In the genomic region with DNA sequence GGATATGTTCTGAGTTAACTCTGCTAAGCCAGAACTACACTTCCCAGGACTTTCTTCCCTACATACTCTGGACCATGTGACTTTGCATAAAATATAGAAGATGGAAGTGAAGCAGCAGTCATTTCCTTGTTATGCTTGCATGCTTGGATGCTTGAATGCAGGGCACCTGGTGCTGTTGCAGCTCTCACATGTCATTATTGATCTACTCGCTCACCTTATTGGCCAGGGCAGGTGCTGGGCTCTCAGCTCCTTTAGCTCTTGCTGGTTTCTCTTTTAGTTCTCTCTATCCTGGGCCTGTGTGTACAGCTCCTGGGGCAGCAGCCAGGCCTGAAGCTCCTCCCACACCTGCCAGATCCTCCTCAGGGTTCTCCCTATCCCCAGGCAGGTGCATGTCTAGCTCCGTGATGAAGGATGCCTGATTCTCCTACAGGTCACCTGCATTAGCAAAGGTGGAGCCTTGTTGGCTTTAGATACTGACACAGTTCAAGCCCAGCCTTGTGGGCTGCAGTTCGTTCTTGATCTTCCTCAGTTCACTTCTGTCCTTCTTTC, we compare ENCODE assay signal across 1 cellular context.
TF ChIP-seq lines count a peak whose summit lies in the region.

No MANE protein-coding gene starts in this region.

TF ChIP-seq in HepG2, 621 proteins besides CTCF, POLR2A, EP300 and RAD21:
- no peak for TF ChIP-seq STAG1 (CRISPR knock-in tag; IDR thresholded peaks at IDR 0.05)
- no peak for TF ChIP-seq ZNF33A (CRISPR knock-in tag; IDR thresholded peaks at IDR 0.05; ENCODE audit: borderline replicate concordance)
- TF ChIP-seq CHD2 (IDR thresholded peaks at IDR 0.05; ENCODE audit: low read depth, low read length), result no peak
- TF ChIP-seq ZNF678 (CRISPR knock-in tag; IDR thresholded peaks at IDR 0.05), result no peak
- no peak for TF ChIP-seq ARNT (IDR thresholded peaks at IDR 0.05)
- TF ChIP-seq, protein P1, sequence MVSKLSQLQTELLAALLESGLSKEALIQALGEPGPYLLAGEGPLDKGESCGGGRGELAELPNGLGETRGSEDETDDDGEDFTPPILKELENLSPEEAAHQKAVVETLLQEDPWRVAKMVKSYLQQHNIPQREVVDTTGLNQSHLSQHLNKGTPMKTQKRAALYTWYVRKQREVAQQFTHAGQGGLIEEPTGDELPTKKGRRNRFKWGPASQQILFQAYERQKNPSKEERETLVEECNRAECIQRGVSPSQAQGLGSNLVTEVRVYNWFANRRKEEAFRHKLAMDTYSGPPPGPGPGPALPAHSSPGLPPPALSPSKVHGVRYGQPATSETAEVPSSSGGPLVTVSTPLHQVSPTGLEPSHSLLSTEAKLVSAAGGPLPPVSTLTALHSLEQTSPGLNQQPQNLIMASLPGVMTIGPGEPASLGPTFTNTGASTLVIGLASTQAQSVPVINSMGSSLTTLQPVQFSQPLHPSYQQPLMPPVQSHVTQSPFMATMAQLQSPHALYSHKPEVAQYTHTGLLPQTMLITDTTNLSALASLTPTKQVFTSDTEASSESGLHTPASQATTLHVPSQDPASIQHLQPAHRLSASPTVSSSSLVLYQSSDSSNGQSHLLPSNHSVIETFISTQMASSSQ (IDR thresholded peaks at IDR 0.05; ENCODE audit: low read depth), result no peak
- TF ChIP-seq, protein P1 (CRISPR knock-in tag; IDR thresholded peaks at IDR 0.05; ENCODE audit: borderline replicate concordance), result no peak
- TF ChIP-seq ZNF224 (CRISPR knock-in tag; IDR thresholded peaks at IDR 0.05), result no peak
- TF ChIP-seq TOPORS (CRISPR knock-in tag; IDR thresholded peaks at IDR 0.05), result no peak
- TF ChIP-seq, protein P2, sequence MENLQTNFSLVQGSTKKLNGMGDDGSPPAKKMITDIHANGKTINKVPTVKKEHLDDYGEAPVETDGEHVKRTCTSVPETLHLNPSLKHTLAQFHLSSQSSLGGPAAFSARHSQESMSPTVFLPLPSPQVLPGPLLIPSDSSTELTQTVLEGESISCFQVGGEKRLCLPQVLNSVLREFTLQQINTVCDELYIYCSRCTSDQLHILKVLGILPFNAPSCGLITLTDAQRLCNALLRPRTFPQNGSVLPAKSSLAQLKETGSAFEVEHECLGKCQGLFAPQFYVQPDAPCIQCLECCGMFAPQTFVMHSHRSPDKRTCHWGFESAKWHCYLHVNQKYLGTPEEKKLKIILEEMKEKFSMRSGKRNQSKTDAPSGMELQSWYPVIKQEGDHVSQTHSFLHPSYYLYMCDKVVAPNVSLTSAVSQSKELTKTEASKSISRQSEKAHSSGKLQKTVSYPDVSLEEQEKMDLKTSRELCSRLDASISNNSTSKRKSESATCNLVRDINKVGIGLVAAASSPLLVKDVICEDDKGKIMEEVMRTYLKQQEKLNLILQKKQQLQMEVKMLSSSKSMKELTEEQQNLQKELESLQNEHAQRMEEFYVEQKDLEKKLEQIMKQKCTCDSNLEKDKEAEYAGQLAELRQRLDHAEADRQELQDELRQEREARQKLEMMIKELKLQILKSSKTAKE (CRISPR knock-in tag; IDR thresholded peaks at IDR 0.05; ENCODE audit: borderline replicate concordance), result no peak
- no peak for TF ChIP-seq RBM39 (IDR thresholded peaks at IDR 0.05; ENCODE audit: low read depth, low read length, poor library complexity, severe bottlenecking)
- no peak for TF ChIP-seq BCL6 (CRISPR knock-in tag; IDR thresholded peaks at IDR 0.05)
